8 cellular contexts compared by ENCODE assay signal in genomic region chr1:38835230-38835827, GRCh38. TPM values are rescaled to one million over a fixed set of nuclear protein-coding genes. Genes with fewer than 3 reads are reported as not detected.
DNase-seq lines count a peak whose midpoint lies in the region; ATAC-seq, FAIRE-seq and TF ChIP-seq lines count a peak whose summit lies in the region.

No MANE protein-coding gene starts in this region.

- peaks cover 10 to 16% of the 10 kb centered on the region in 2 donors for H3K27me3 Mint-ChIP-seq in T-cell

- ATAC-seq in T-cell (replicated peaks in 1 of 4), result peak; percentile 69 to 83 (median 81)
- ATAC-seq in right lobe of liver, result peak; percentile 94 to 97 (median 96)
- ATAC-seq in thoracic aorta (ENCODE audit: insufficient number of reproducible peaks, low FRiP score, low read depth), result peak; percentile 82
- no peak for ATAC-seq in HG02884 (IDR thresholded peaks at IDR 0.05; ENCODE audit: unreplicated experiment)

- H3K27ac ChIP-seq in right lobe of liver, result no peak overlapping the region
- no peak overlapping the region for H3K27ac ChIP-seq in thoracic aorta

- DNase-seq in D341Med (ENCODE audit: low spot score) (peak; percentile 66), H54 (ENCODE audit: insufficient read length, low spot score) (peak; percentile 50), NCI-H2081 (lab: John Stamatoyannopoulos, UW) (peak; percentile 87), T-cell (peak in 24 of 34 experiments; percentile 13 to 57 (median 30)), dedifferentiated amniotic fluid mesenchymal stem cell (ENCODE audit: extremely low spot score) (peak; percentile 84), right lobe of liver (no peak), thoracic aorta (ENCODE audit: low spot score) (no peak)

- H3K4me1 Mint-ChIP-seq in T-cell, result peaks cover 0 to 5% (median 3%) of the 10 kb centered on the region in 3 donors

- peaks cover 0 to 25% (median 12%) of the 10 kb centered on the region in 4 donors for H3K36me3 ChIP-seq in right lobe of liver
- peaks cover 3% of the 10 kb centered on the region for H3K36me3 ChIP-seq in thoracic aorta

- H3K27ac Mint-ChIP-seq in T-cell, result no peak overlapping the region

- H3K4me1 ChIP-seq in right lobe of liver (no peaks in the 10 kb centered on the region), thoracic aorta (ENCODE audit: control insufficient read depth in 1 of 2, low read depth in 2 of 2) (no peaks in the 10 kb centered on the region)

- 4% methylated on average over 2 of the region's 2 CpGs for WGBS in right lobe of liver (ENCODE audit: insufficient coverage, low coverage, low lambda C conversion rate, missing lambda C conversion rate)

- intact Hi-C loops in right lobe of liver (cut with DNase I), result no loop called here

- no peak overlapping the region for H3K4me3 Mint-ChIP-seq in T-cell

- CTCF ChIA-PET in T-cell (lab: Charles Lee), result interaction anchor here (0.5 to 1.6 kb wide), 7 partner anchors 8 to 845 kb away, joined by 3 to 8 read pairs (median 3); no protein-coding TSS in a partner anchor

- no peaks in the 10 kb centered on the region for H3K9me3 ChIP-seq in right lobe of liver
- no peaks in the 10 kb centered on the region for H3K9me3 ChIP-seq in thoracic aorta

- no peaks in the 10 kb centered on the region for H3K27me3 ChIP-seq in right lobe of liver
- no peaks in the 10 kb centered on the region for H3K27me3 ChIP-seq in thoracic aorta (replicated peaks; ENCODE audit: insufficient read depth)

- H3K4me3 ChIP-seq in right lobe of liver (no peak overlapping the region), thoracic aorta (no peak overlapping the region)

- peaks cover 19% of the 10 kb centered on the region for H3K36me3 Mint-ChIP-seq in T-cell

- TF ChIP-seq CTCF in right lobe of liver (IDR thresholded peaks at IDR 0.05) (peak; percentile 80 to 89 (median 83)), thoracic aorta (IDR thresholded peaks at IDR 0.05) (peak; percentile 74)

- TF ChIP-seq POLR2A in H54 (IDR thresholded peaks at IDR 0.05; ENCODE audit: low read depth, low read length), result no peak
- no peak for TF ChIP-seq POLR2A in right lobe of liver (IDR thresholded peaks at IDR 0.05)

- no peaks in the 10 kb centered on the region for H3K9me3 Mint-ChIP-seq in T-cell

- POLR2A ChIA-PET in T-cell (lab: Charles Lee), result no interaction called here

- FAIRE-seq in H54 (lab: Jason Lieb, UNC), result peak; percentile 85

RNA-seq across cellular contexts. Expression of gene RRAGC, which starts 24.2 kb away (rescaled TPM):
- total RNA-seq in T-cell, result 10 to 100 TPM; 14.8 to 22.1 (median 18.8) TPM
- total RNA-seq in right lobe of liver, result 10 to 100 TPM in 2 of 6 experiments, 1 to 10 TPM in 4; 7.6 to 16.5 (median 8.6) TPM
- total RNA-seq in thoracic aorta, result 10 to 100 TPM; 17.2 to 20.2 TPM

RNA-seq across cellular contexts. Expression of gene MYCBP, which starts 37.8 kb away (rescaled TPM):
- 10 to 100 TPM in 4 of 5 donors, 1 to 10 TPM in 1; 7.0 to 19.4 (median 17.2) TPM for total RNA-seq in T-cell
- total RNA-seq in right lobe of liver, result 10 to 100 TPM in 2 of 6 experiments, 1 to 10 TPM in 4; 6.0 to 14.4 (median 8.3) TPM
- 1 to 10 TPM; 5.1 to 7.5 TPM for total RNA-seq in thoracic aorta

RNA-seq across cellular contexts. Expression of gene GJA9, which starts 46.1 kb away (rescaled TPM):
- total RNA-seq in T-cell (not detected), right lobe of liver (not detected), thoracic aorta (not detected)

Comparison
In these comparisons a context has a peak if more than half of its experiments do, and no peak if none do; other contexts are left out.
1. DNase-seq: peak in D341Med (single experiment), H54 (single experiment), NCI-H2081 (2 of 2), T-cell (24 of 34) and dedifferentiated amniotic fluid mesenchymal stem cell (single experiment); none in right lobe of liver (0 of 3) and thoracic aorta (single experiment).